ENCODE assay signal across 18 cellular contexts in the genomic region with DNA sequence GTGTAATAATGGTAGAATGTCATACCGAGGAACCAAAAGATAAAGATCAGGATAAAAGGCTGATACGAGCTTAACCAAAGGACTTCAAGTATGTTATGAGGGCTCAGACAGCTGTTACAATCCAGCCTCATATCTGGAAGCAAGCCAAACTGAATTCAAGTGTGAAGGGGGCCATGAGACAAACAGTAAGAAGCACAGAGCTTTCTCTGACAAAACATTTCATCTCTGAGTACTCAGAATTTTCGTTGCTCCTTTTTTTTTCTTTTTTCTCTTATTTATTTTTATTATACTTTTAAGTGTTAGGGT. TPM values are rescaled to one million over a fixed set of nuclear protein-coding genes. Genes with fewer than 3 reads are reported as not detected.
DNase-seq lines count a peak whose midpoint lies in the region; TF ChIP-seq lines count a peak whose summit lies in the region.
"Had no signal": no experiment of that assay in that cellular context is flagged by ENCODE, and none has a peak within 500 bp of the region (broad histone marks: within the 10 kb centered on the region; RNA-seq: fewer than 3 reads in every experiment).

No MANE protein-coding gene starts in this region.

- peaks cover 23 to 60% (median 47%) of the 10 kb centered on the region in 4 donors for H3K4me1 ChIP-seq in esophagus muscularis mucosa
- H3K4me1 ChIP-seq in thyroid gland: peaks cover 27 to 29% of the 10 kb centered on the region in 2 donors
- H3K4me1 ChIP-seq: A549 had no signal

- TF ChIP-seq POLR2A in esophagus muscularis mucosa (IDR thresholded peaks at IDR 0.05; ENCODE audit: low read depth): no peak
- no peak for TF ChIP-seq POLR2A in thyroid gland (IDR thresholded peaks at IDR 0.05)

- TF ChIP-seq EP300 in esophagus muscularis mucosa (IDR thresholded peaks at IDR 0.05): no peak

- 64% methylated on average over 3 of the region's 3 CpGs for WGBS in esophagus muscularis mucosa
- 29 to 31% methylated on average over 3 of the region's 3 CpGs for WGBS in thyroid gland, 2 donors

- H3K9me3 ChIP-seq in esophagus muscularis mucosa (no peaks in the 10 kb centered on the region), thyroid gland (no peaks in the 10 kb centered on the region)
- H3K9me3 ChIP-seq: heart left ventricle had no signal

- peak in 2 of 3 experiments; percentile 1 to 84 for DNase-seq in NCI-H1417 (lab: John Stamatoyannopoulos, UW)
- DNase-seq in NCI-H1417 treated with DMSO at 0.1 percent for 48 hours (lab: John Stamatoyannopoulos, UW): no peak
- peak; percentile 51 for DNase-seq in NCI-H510A treated with DMSO at 0.1 percent for 48 hours (lab: John Stamatoyannopoulos, UW)
- DNase-seq in esophagus muscularis mucosa (ENCODE audit: extremely low spot score): no peak
- DNase-seq in thyroid gland: peak; percentile 25 to 29
- no peak for DNase-seq in stimulated activated CD4-positive, alpha-beta T cell treated with anti-CD3 and anti-CD28 coated beads, Interleukin-4, amount 100 ng/mL, for 4 hours
- no peak for DNase-seq in medulla oblongata (ENCODE audit: extremely low spot score)
- no peak for DNase-seq in HK-2 (ENCODE audit: unreplicated experiment)
- DNase-seq: activated CD8-positive, alpha-beta memory T cell treated with anti-CD3 and anti-CD28 coated beads, Interleukin-2, amount 10 ng/mL, durations not matched to agents 7 days and 5 days; CD8-positive, alpha-beta memory T cell; heart left ventricle; naive thymus-derived CD4-positive, alpha-beta T cell; NCI-H2081; OCI-M1; stimulated activated naive CD4-positive, alpha-beta T cell treated with Interleukin-2 at 50 U/mL for 16 hours; WERI-Rb-1 had no signal

- TF ChIP-seq CTCF in esophagus muscularis mucosa (IDR thresholded peaks at IDR 0.05) (no peak), thyroid gland (IDR thresholded peaks at IDR 0.05) (no peak)

- no peaks in the 10 kb centered on the region for H3K27me3 ChIP-seq in esophagus muscularis mucosa
- H3K27me3 ChIP-seq in thyroid gland: no peaks in the 10 kb centered on the region
- H3K27me3 ChIP-seq: cardiac muscle cell, heart left ventricle had no signal

- intact Hi-C loops in esophagus muscularis mucosa (cut with DNase I): loop anchor here (5.0 to 10.0 kb wide), 7 partner anchors 245 to 1005 kb away; a partner anchor contains a TSS
- intact Hi-C loops in thyroid gland (cut with DNase I): loop anchor here (10.0 kb wide), 1 partner anchor 1005 kb away; no protein-coding TSS in a partner anchor

- H3K4me3 ChIP-seq in esophagus muscularis mucosa (no peak overlapping the region), thyroid gland (replicated peaks in 1 of 3) (no peak overlapping the region)
- H3K4me3 ChIP-seq: A549, cardiac muscle cell, heart left ventricle had no signal

- peak overlapping the region in 3 of 4 donors; percentile 67 to 83 (median 77) for H3K27ac ChIP-seq in esophagus muscularis mucosa (replicated peaks in 1 of 4)
- no peak overlapping the region for H3K27ac ChIP-seq in thyroid gland
- H3K27ac ChIP-seq: cardiac muscle cell, WERI-Rb-1 had no signal

- H3K36me3 ChIP-seq in esophagus muscularis mucosa: no peaks in the 10 kb centered on the region
- no peaks in the 10 kb centered on the region for H3K36me3 ChIP-seq in thyroid gland
- H3K36me3 ChIP-seq: cardiac muscle cell, heart left ventricle, WERI-Rb-1 had no signal

RNA-seq across cellular contexts. Expression of a gene that starts 52.9 kb away (rescaled TPM):
- 1 to 10 TPM in 1 of 4 donors, under 1 TPM in 3; 0.42 to 1.8 (median 0.67) TPM for total RNA-seq in esophagus muscularis mucosa
- 1 to 10 TPM in 1 of 4 donors, under 1 TPM in 3; 0.20 to 1.1 (median 0.61) TPM for total RNA-seq in thyroid gland
- total RNA-seq: cardiac muscle cell had no signal

Comparison
In these comparisons a context has a peak if more than half of its experiments do, and no peak if none do; other contexts are left out.
1. DNase-seq: peak in NCI-H1417 (2 of 3), NCI-H510A treated with DMSO at 0.1 percent for 48 hours (single experiment) and thyroid gland (2 of 2); none in NCI-H1417 treated with DMSO at 0.1 percent for 48 hours (single experiment), esophagus muscularis mucosa (single experiment), stimulated activated CD4-positive, alpha-beta T cell treated with anti-CD3 and anti-CD28 coated beads, Interleukin-4, amount 100 ng/mL, for 4 hours (0 of 2), medulla oblongata (single experiment) and HK-2 (single experiment).
2. H3K27ac ChIP-seq: peak in esophagus muscularis mucosa (3 of 4); none in thyroid gland (0 of 3).